Comparison of ENCODE assay signal across 20 cellular contexts in the genomic region with DNA sequence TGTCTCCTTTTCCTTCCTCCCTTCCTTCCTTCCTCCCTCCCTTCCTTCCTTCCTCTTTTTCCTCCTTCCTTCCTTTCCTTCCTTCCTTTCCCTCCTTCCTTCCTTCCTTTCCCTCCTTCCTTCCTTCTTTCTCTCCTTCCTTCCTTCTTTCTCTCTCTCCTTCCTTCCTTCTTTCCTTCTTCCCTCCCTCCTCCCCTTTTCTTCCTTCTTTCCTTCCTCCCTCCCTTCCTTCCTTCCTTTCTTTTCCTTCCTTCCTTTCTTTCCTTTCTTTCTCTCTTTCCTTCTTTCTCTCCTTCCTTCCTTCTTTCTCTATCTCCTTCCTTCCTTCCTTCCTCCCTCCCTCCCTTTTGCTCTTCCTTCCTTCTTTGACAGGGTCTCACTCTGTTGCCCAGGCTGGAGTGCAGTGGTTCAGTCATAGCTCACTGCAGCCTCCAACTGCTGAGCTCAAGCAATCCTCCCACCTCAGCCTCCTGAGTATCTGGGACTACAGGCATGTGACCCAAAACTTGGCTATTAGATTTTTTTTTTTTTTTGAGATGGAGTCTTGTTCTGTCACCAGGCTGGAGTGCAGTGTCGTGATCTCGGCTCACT. TPM values are rescaled to one million over a fixed set of nuclear protein-coding genes. Genes with fewer than 3 reads are reported as not detected.
A peak's percentile ranks its signal among the peaks of the same experiment; 100 is the strongest.
DNase-seq lines count a peak whose midpoint lies in the region; ATAC-seq and TF ChIP-seq lines count a peak whose summit lies in the region.
"Had no signal": no experiment of that assay in that cellular context is flagged by ENCODE, and none has a peak within 500 bp of the region (broad histone marks: within the 10 kb centered on the region; RNA-seq: fewer than 3 reads in every experiment).

No MANE protein-coding gene starts in this region.

- no peak overlapping the region for H2AFZ ChIP-seq in IMR-90 (replicated peaks; ENCODE audit: low read length, poor library complexity)
- H2AFZ ChIP-seq: GM23248 had no signal

- H3K4me2 ChIP-seq in IMR-90 (ENCODE audit: low read depth, low read length): no peak overlapping the region
- H3K4me2 ChIP-seq: BLaER1 had no signal

- BruUV-seq in IMR-90 (replicated peaks; lab: Mats Ljungman, UMichigan): no TSS peak

- no peaks in the 10 kb centered on the region for H3K9me1 ChIP-seq in IMR-90 (ENCODE audit: insufficient read depth, low read length)

- H4K91ac ChIP-seq in IMR-90 (ENCODE audit: insufficient read depth, low read depth, low read length): no peak overlapping the region

- no peak overlapping the region for H2BK20ac ChIP-seq in IMR-90 (ENCODE audit: low read depth, low read length)

- H3K23ac ChIP-seq in IMR-90 (ENCODE audit: low read depth, low read length): no peak overlapping the region

- intact Hi-C loops in IMR-90 (cut with micrococcal nuclease): no loop called here

- H3K4me3 ChIP-seq in IMR-90 (ENCODE audit: insufficient read depth, low read depth, low read length): no peak overlapping the region
- H3K4me3 ChIP-seq: BLaER1, GM23248 had no signal

- no peaks in the 10 kb centered on the region for H3K9me3 ChIP-seq in IMR-90 (ENCODE audit: control insufficient read depth, insufficient read depth, low read length)
- H3K9me3 ChIP-seq: Caco-2 had no signal

- ATAC-seq in IMR-90 (ENCODE audit: low read depth) (no peak), GM21619 (IDR thresholded peaks at IDR 0.05; ENCODE audit: unreplicated experiment) (no peak)
- ATAC-seq in stimulated activated memory B cell treated with anti-CD40 and anti-IgM and Interleukin-4, amounts not matched to agents 10 μg/mL and 1 μg/mL and 100 μg/mL, for 72 hours: no peak
- ATAC-seq: CD8-positive, alpha-beta T cell had no signal

- peaks cover 7% of the 10 kb centered on the region for H3K4me1 ChIP-seq in IMR-90 (ENCODE audit: control insufficient read depth, insufficient read depth, low read length)

- H3K14ac ChIP-seq in IMR-90 (replicated peaks; ENCODE audit: low read depth, low read length): no peak overlapping the region

- dilution Hi-C loops in IMR-90 (cut with HindIII; ENCODE audit: low sequenced_read_pairs, unreplicated experiment): no loop called here

- POLR2A ChIA-PET in IMR-90 (lab: Charles Lee; ENCODE audit: unreplicated experiment): no interaction called here

- no peak overlapping the region for H2BK5ac ChIP-seq in IMR-90 (ENCODE audit: low read depth, low read length, poor library complexity, severe bottlenecking)

- no CpG with 5 or more reads among the region's 2 CpGs for WGBS in IMR-90 (ENCODE audit: extremely low coverage in 2 of 2, insufficient read length in 1 of 2), 2 experiments

- TF ChIP-seq CTCF in IMR-90 (conservative IDR thresholded peaks at IDR 0.05; ENCODE audit: low read depth, low read length) (no peak), neural crest cell (conservative IDR thresholded peaks at IDR 0.05) (no peak)

- H2BK15ac ChIP-seq in IMR-90 (ENCODE audit: low read depth, low read length): no peak overlapping the region

- H3K27ac ChIP-seq in IMR-90 (ENCODE audit: insufficient read depth, low read length): no peak overlapping the region
- H3K27ac ChIP-seq: 22Rv1, BLaER1, C4-2B, GM23248 had no signal

- peaks cover 2% of the 10 kb centered on the region for H3K27me3 Mint-ChIP-seq in neural crest cell (ENCODE audit: low read depth)
- H3K27me3 Mint-ChIP-seq in stimulated activated memory B cell treated with anti-CD40 and anti-IgM and Interleukin-4, amounts not matched to agents 10 μg/mL and 1 μg/mL and 100 μg/mL, for 72 hours: peaks cover 16% of the 10 kb centered on the region
- H3K27me3 Mint-ChIP-seq: B cell; CD4-positive, CD25-positive, alpha-beta regulatory T cell had no signal

- no peaks in the 10 kb centered on the region for H3K9me3 Mint-ChIP-seq in neural crest cell
- H3K9me3 Mint-ChIP-seq in stimulated activated memory B cell treated with anti-CD40 and anti-IgM and Interleukin-4, amounts not matched to agents 10 μg/mL and 1 μg/mL and 100 μg/mL, for 72 hours: peaks cover 4% of the 10 kb centered on the region
- H3K9me3 Mint-ChIP-seq: CD8-positive, alpha-beta T cell had no signal

- no peaks in the 10 kb centered on the region for H3K36me3 Mint-ChIP-seq in neural crest cell (ENCODE audit: low read depth)
- H3K36me3 Mint-ChIP-seq in stimulated activated memory B cell treated with anti-CD40 and anti-IgM and Interleukin-4, amounts not matched to agents 10 μg/mL and 1 μg/mL and 100 μg/mL, for 72 hours: no peaks in the 10 kb centered on the region
- H3K36me3 Mint-ChIP-seq: CD4-positive, CD25-positive, alpha-beta regulatory T cell; CD8-positive, alpha-beta T cell had no signal

- in situ Hi-C loops in IMR-90 (cut with MboI; ENCODE audit: low sequenced_read_pairs): no loop called here

- H3K79me1 ChIP-seq in IMR-90 (ENCODE audit: low read depth in 1 of 2, low read length in 2 of 2): no peaks in the 10 kb centered on the region

- no peaks in the 10 kb centered on the region for H3K36me3 ChIP-seq in IMR-90 (ENCODE audit: control insufficient read depth, insufficient read depth, low read length)
- H3K36me3 ChIP-seq: BLaER1 had no signal

- H2AK9ac ChIP-seq in IMR-90 (replicated peaks; ENCODE audit: low read depth, low read length, poor library complexity): no peak overlapping the region

- 0 out of 2 replicates have a peak overlapping the region, but pooled peaks have one; percentile 8 for H2AK5ac ChIP-seq in IMR-90 (ENCODE audit: low read depth, low read length)

- CTCF ChIA-PET in IMR-90 (lab: Yijun Ruan, JAX): no interaction called here

- no peaks in the 10 kb centered on the region for H3K4me1 Mint-ChIP-seq in neural crest cell
- H3K4me1 Mint-ChIP-seq in stimulated activated memory B cell treated with anti-CD40 and anti-IgM and Interleukin-4, amounts not matched to agents 10 μg/mL and 1 μg/mL and 100 μg/mL, for 72 hours: no peaks in the 10 kb centered on the region
- H3K4me1 Mint-ChIP-seq: B cell had no signal

- no peaks in the 10 kb centered on the region for H4K20me1 ChIP-seq in IMR-90 (ENCODE audit: insufficient read depth, low read length)
- H4K20me1 ChIP-seq: BLaER1 had no signal

- no peak overlapping the region for H2BK120ac ChIP-seq in IMR-90 (ENCODE audit: low read depth, low read length)

- no peak for TF ChIP-seq RAD21 in IMR-90 (IDR thresholded peaks at IDR 0.05; ENCODE audit: low read length)

- no peak overlapping the region for H4K8ac ChIP-seq in IMR-90 (ENCODE audit: low read depth in 2 of 2, low read length in 2 of 2)

- peak; percentile 12 for DNase-seq in activated effector memory CD4-positive, alpha-beta T cell treated with anti-CD3 and anti-CD28 coated beads, Interleukin-2, amount 50 U/mL, for 16 hours
- no peak for DNase-seq in activated effector memory CD4-positive, alpha-beta T cell treated with Interleukin-2 at 50 U/mL for 16 hours
- no peak for DNase-seq in IMR-90
- no peak for DNase-seq in neural crest cell (ENCODE audit: low read depth, low spot score)
- no peak for DNase-seq in NCI-H2029 (lab: John Stamatoyannopoulos, UW)
- DNase-seq: Caco-2; CD4-positive, CD25-positive, alpha-beta regulatory T cell; CD8-positive, alpha-beta T cell; DMS153; DND-41; GM23248; H7; HCEC 1CT; HFFc6 had no signal

- no peak for TF ChIP-seq POLR2A in IMR-90 (IDR thresholded peaks at IDR 0.05; ENCODE audit: low read depth, low read length)

- no peak overlapping the region for H3K56ac ChIP-seq in IMR-90 (ENCODE audit: extremely low read depth, insufficient read depth, low read length)

- no peak overlapping the region for H3K9ac ChIP-seq in IMR-90 (ENCODE audit: low read depth, low read length)
- H3K9ac ChIP-seq: BLaER1, GM23248 had no signal

- no peak overlapping the region for H3K4me3 Mint-ChIP-seq in neural crest cell
- no peak overlapping the region for H3K4me3 Mint-ChIP-seq in stimulated activated memory B cell treated with anti-CD40 and anti-IgM and Interleukin-4, amounts not matched to agents 10 μg/mL and 1 μg/mL and 100 μg/mL, for 72 hours
- H3K4me3 Mint-ChIP-seq: B cell; CD4-positive, CD25-positive, alpha-beta regulatory T cell; CD8-positive, alpha-beta T cell; HFFc6 had no signal

- no peak overlapping the region for H3K4ac ChIP-seq in IMR-90 (ENCODE audit: low read depth, low read length)

- no peak overlapping the region for H3K18ac ChIP-seq in IMR-90 (ENCODE audit: low read depth, low read length)

- peak overlapping the region; percentile 19 for H3K27ac Mint-ChIP-seq in neural crest cell (ENCODE audit: unreplicated experiment)
- no peak overlapping the region for H3K27ac Mint-ChIP-seq in stimulated activated memory B cell treated with anti-CD40 and anti-IgM and Interleukin-4, amounts not matched to agents 10 μg/mL and 1 μg/mL and 100 μg/mL, for 72 hours
- H3K27ac Mint-ChIP-seq: B cell; CD4-positive, CD25-positive, alpha-beta regulatory T cell; CD8-positive, alpha-beta T cell; HFFc6 had no signal

- no peak overlapping the region for H4K5ac ChIP-seq in IMR-90 (ENCODE audit: low read depth, low read length)

- no peaks in the 10 kb centered on the region for H3K27me3 ChIP-seq in IMR-90 (ENCODE audit: control insufficient read depth, insufficient read depth, low read length)
- H3K27me3 ChIP-seq: BLaER1 had no signal

TF ChIP-seq in IMR-90, 13 proteins besides CTCF, POLR2A, EP300 and RAD21:
- no peak for TF ChIP-seq RCOR1 (IDR thresholded peaks at IDR 0.05; ENCODE audit: insufficient replicate concordance, low read length)
- no peak for TF ChIP-seq MAZ (IDR thresholded peaks at IDR 0.05; ENCODE audit: borderline replicate concordance, low read depth, low read length)
- TF ChIP-seq FOS (IDR thresholded peaks at IDR 0.05; ENCODE audit: low read depth, low read length): no peak

RNA-seq across cellular contexts. Expression of a gene that starts 15.9 kb away (rescaled TPM):
- total RNA-seq in IMR-90 (2012; rRNA removed) (14.2 TPM in 2 replicates), neural crest cell (24.1 and 28.7 TPM in 2 replicates)
- polyA plus RNA-seq in IMR-90 (2012; rRNA removed): 34.5 and 34.8 TPM in 2 replicates
- 13.5 and 24.2 TPM in 2 replicates for polyA plus RNA-seq in IMR-90 (2012; cell fraction: cytosol; rRNA removed)
- polyA plus RNA-seq in IMR-90 (2012; cell fraction: nucleus; rRNA removed; ENCODE audit: low replicate concordance): 74.6 and 95.8 TPM in 2 replicates
